In the genomic region with DNA sequence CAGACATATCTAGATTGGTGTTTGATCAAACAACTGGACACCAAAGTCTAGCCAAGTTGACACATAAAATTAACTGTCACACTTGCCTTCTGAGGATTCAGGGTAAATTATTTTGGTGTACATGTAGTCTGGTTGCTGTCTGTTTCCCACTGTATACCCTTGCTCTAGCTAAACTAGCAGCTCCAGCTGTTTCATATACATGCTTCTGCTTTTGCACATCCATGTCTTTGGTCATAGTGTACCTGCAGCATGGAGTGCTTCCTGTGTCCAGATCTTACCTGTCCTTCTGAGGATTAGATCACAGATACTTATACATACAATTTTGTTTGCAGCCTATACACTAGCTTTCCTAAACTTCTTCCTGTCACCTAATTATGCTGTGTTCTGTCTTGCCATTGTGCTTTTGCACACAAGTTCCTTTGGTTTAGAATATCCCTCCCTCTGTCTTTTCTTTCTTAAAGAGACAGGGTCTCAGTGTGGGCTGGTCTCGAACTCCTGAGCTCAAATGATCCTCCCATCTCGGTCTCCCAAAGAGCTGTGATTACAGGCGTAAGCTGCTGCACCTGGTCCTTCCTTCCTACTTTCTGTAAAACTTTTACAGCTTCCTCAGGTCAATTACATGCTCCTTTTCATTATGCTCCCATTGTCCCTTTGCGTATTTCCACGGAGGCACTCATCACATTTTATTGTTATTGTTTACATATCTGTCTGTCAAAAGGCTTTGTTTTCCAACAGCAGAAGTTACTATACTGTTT, we compare ENCODE assay signal across 18 cellular contexts. TPM values are rescaled to one million over a fixed set of nuclear protein-coding genes. Genes with fewer than 3 reads are reported as not detected.
DNase-seq lines count a peak whose midpoint lies in the region; ATAC-seq, FAIRE-seq and TF ChIP-seq lines count a peak whose summit lies in the region.
"Had no signal": no experiment of that assay in that cellular context is flagged by ENCODE, and none has a peak within 500 bp of the region (broad histone marks: within the 10 kb centered on the region; RNA-seq: fewer than 3 reads in every experiment).

No MANE protein-coding gene starts in this region.

- H3K27me3 ChIP-seq in HUES6 (ENCODE audit: control insufficient read depth, insufficient read depth, low read length) (no peaks in the 10 kb centered on the region), mesendoderm (ENCODE audit: insufficient read depth, low read length, poor library complexity) (no peaks in the 10 kb centered on the region)
- H3K27me3 ChIP-seq: esophagus muscularis mucosa had no signal

- H3K23ac ChIP-seq in mesendoderm (ENCODE audit: low read length) = no peak overlapping the region

- no peak for FAIRE-seq in A549 (lab: Jason Lieb, UNC)
- FAIRE-seq: A204.1, colon had no signal

- peak overlapping the region; percentile 22 for H3K9ac ChIP-seq in HUES6 (ENCODE audit: low read length)
- H3K9ac ChIP-seq in mesendoderm (ENCODE audit: low read length) = no peak overlapping the region

- H3K36me3 ChIP-seq in HUES6 (ENCODE audit: control insufficient read depth, insufficient read depth, low read length) (no peaks in the 10 kb centered on the region), mesendoderm (ENCODE audit: control insufficient read depth, insufficient read depth, low read length) (no peaks in the 10 kb centered on the region)

- no peak overlapping the region for H3K18ac ChIP-seq in mesendoderm (ENCODE audit: low read length)

- H3K4ac ChIP-seq in mesendoderm (ENCODE audit: low read depth, low read length) = no peak overlapping the region

- no peak overlapping the region for H2AK5ac ChIP-seq in mesendoderm (ENCODE audit: low read length)

- peak overlapping the region; percentile 58 for H3K56ac ChIP-seq in mesendoderm (ENCODE audit: low read length)

- no peak for TF ChIP-seq CTCF in A549 (IDR thresholded peaks at IDR 0.05)

- H3K4me3 ChIP-seq in A549 (no peak overlapping the region), HUES6 (ENCODE audit: low read depth, low read length) (no peak overlapping the region), mesendoderm (ENCODE audit: low read length) (no peak overlapping the region)
- H3K4me3 ChIP-seq: esophagus muscularis mucosa, skin epidermis had no signal

- no peak for TF ChIP-seq EP300 in A549 (IDR thresholded peaks at IDR 0.05)

- no peak for TF ChIP-seq POLR2A in A549 (IDR thresholded peaks at IDR 0.05; ENCODE audit: low read length)

- H3K9me3 ChIP-seq in A549 (no peaks in the 10 kb centered on the region), HUES6 (ENCODE audit: control insufficient read depth, insufficient read depth, low read depth, low read length) (no peaks in the 10 kb centered on the region)
- H3K9me3 ChIP-seq: esophagus muscularis mucosa had no signal

- H3K4me1 ChIP-seq in A549 (peaks cover 12% of the 10 kb centered on the region; the same call in 2 of the 3 replicates), HUES6 (ENCODE audit: control insufficient read depth, insufficient read depth, low read length) (peaks cover 17% of the 10 kb centered on the region), mesendoderm (ENCODE audit: control insufficient read depth, low read depth, low read length) (peaks cover 11% of the 10 kb centered on the region)

- H2BK5ac ChIP-seq in mesendoderm (ENCODE audit: low read length) = no peak overlapping the region

- peaks cover 4% of the 10 kb centered on the region for H3K79me1 ChIP-seq in mesendoderm (ENCODE audit: low read length)

- H4K8ac ChIP-seq in mesendoderm (ENCODE audit: low read depth, low read length) = no peak overlapping the region

- no peak overlapping the region for H4K5ac ChIP-seq in mesendoderm (ENCODE audit: low read length)

- H3K4me2 ChIP-seq in A549 = 0 out of 3 replicates have a peak overlapping the region, but pooled peaks have one; percentile 32
- no peak overlapping the region for H3K4me2 ChIP-seq in mesendoderm (ENCODE audit: low read length)

- POLR2A ChIA-PET in A549 (lab: Yijun Ruan, JAX) = interaction anchor here (1.0 kb wide), 1 partner anchor 255 kb away, joined by 4 read pairs; no protein-coding TSS in a partner anchor

- H3K79me2 ChIP-seq in mesendoderm (ENCODE audit: control insufficient read depth, insufficient read depth, low read length) = peaks cover 3% of the 10 kb centered on the region

- H2BK120ac ChIP-seq in mesendoderm (ENCODE audit: low read depth, low read length) = no peak overlapping the region

- no peak for DNase-seq in A549 (ENCODE audit: low read depth in 1 of 2, low spot score in 1 of 2)
- DNase-seq in mesendoderm = no peak
- no peak for DNase-seq in iPS-NIHi7 (ENCODE audit: extremely low spot score)
- no peak for DNase-seq in SKM-1 treated with dmso at 0.1 percent for 144 hours (lab: John Stamatoyannopoulos, UW; ENCODE audit: unreplicated experiment)
- DNase-seq: activated CD4-positive, alpha-beta T cell treated with anti-CD3 and anti-CD28 coated beads, Interleukin-2, amount 10 ng/mL, durations not matched to agents 24 days and 14 days; activated T-cell treated with anti-CD3 and anti-CD28 coated beads, Interleukin-2, amount 50 U/mL, for 4 hours; HCEC 1CT; KBM-7; NCI-H1436; NCI-H510A had no signal

- peak overlapping the region; percentile 4 to 30; a peak in 2 of 6 replicates for H3K27ac ChIP-seq in A549
- no peak overlapping the region for H3K27ac ChIP-seq in HUES6 (ENCODE audit: low read depth, low read length)
- no peak overlapping the region for H3K27ac ChIP-seq in mesendoderm (ENCODE audit: low read depth, low read length)
- H3K27ac ChIP-seq: esophagus muscularis mucosa had no signal

- no peak for TF ChIP-seq RAD21 in A549 (conservative IDR thresholded peaks at IDR 0.05 in 1 of 2, IDR thresholded peaks at IDR 0.05 in 1 of 2)

- no peak overlapping the region for H2BK15ac ChIP-seq in mesendoderm (replicated peaks; ENCODE audit: low read depth)

- CTCF ChIA-PET in A549 (lab: Yijun Ruan, JAX) = interaction anchor here (0.6 to 1.3 kb wide), 2 partner anchors 102 to 114 kb away, joined by 3 read pairs; no protein-coding TSS in a partner anchor

- ATAC-seq in A549 (no peak), GM21737 (IDR thresholded peaks at IDR 0.05; ENCODE audit: unreplicated experiment) (peak; percentile 38), GM18502 (IDR thresholded peaks at IDR 0.05; ENCODE audit: poor library complexity, unreplicated experiment) (no peak), GM18517 (IDR thresholded peaks at IDR 0.05; ENCODE audit: unreplicated experiment) (no peak)
- ATAC-seq: activated T-cell treated with anti-CD3 and anti-CD28 coated beads, Interleukin-2, amount 50 U/mL, for 4 hours had no signal

- WGBS in A549 (ENCODE audit: missing lambda C conversion rate) = 81% methylated on average over 5 of the region's 5 CpGs
- WGBS in mesendoderm (ENCODE audit: extremely low coverage, insufficient coverage, low lambda C conversion rate) = no CpG with 5 or more reads among the region's 5 CpGs

TF ChIP-seq in A549, 52 proteins besides CTCF, POLR2A, EP300 and RAD21:
- TF ChIP-seq MAFK (IDR thresholded peaks at IDR 0.05; ENCODE audit: partially characterized antibody) = no peak
- no peak for TF ChIP-seq ZSCAN20 (CRISPR knock-in tag; IDR thresholded peaks at IDR 0.05)
- TF ChIP-seq, protein P1, sequence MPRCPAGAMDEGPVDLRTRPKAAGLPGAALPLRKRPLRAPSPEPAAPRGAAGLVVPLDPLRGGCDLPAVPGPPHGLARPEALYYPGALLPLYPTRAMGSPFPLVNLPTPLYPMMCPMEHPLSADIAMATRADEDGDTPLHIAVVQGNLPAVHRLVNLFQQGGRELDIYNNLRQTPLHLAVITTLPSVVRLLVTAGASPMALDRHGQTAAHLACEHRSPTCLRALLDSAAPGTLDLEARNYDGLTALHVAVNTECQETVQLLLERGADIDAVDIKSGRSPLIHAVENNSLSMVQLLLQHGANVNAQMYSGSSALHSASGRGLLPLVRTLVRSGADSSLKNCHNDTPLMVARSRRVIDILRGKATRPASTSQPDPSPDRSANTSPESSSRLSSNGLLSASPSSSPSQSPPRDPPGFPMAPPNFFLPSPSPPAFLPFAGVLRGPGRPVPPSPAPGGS (IDR thresholded peaks at IDR 0.05) = no peak
- no peak for TF ChIP-seq TFCP2L1 (CRISPR knock-in tag; IDR thresholded peaks at IDR 0.05)
- TF ChIP-seq, protein P2, sequence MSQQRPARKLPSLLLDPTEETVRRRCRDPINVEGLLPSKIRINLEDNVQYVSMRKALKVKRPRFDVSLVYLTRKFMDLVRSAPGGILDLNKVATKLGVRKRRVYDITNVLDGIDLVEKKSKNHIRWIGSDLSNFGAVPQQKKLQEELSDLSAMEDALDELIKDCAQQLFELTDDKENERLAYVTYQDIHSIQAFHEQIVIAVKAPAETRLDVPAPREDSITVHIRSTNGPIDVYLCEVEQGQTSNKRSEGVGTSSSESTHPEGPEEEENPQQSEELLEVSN (IDR thresholded peaks at IDR 0.05; ENCODE audit: borderline replicate concordance, low read depth) = no peak
- TF ChIP-seq SREBF2 (IDR thresholded peaks at IDR 0.05) = no peak
- TF ChIP-seq ZC3H11A (IDR thresholded peaks at IDR 0.05) = no peak
- no peak for TF ChIP-seq NPAS2 (CRISPR knock-in tag; IDR thresholded peaks at IDR 0.05; ENCODE audit: borderline replicate concordance)
- TF ChIP-seq RNF2 (IDR thresholded peaks at IDR 0.05; ENCODE audit: borderline replicate concordance, low read depth) = no peak
- TF ChIP-seq RFX5 (IDR thresholded peaks at IDR 0.05) = no peak
- no peak for TF ChIP-seq HOXB13 (CRISPR knock-in tag; IDR thresholded peaks at IDR 0.05; ENCODE audit: low read depth)
- no peak for TF ChIP-seq EHF (CRISPR knock-in tag; IDR thresholded peaks at IDR 0.05)
TF ChIP-seq in A549: peak in this region for 0.

RNA-seq across cellular contexts. Expression of a gene that starts 33.8 kb away (rescaled TPM):
- polyA plus RNA-seq in A549 (2011; rRNA removed) = 20.4 and 20.8 TPM in 2 replicates
- polyA plus RNA-seq in A549 (2012; cell fraction: cytosol; rRNA removed) = 6.9 and 9.8 TPM in 2 replicates
- polyA plus RNA-seq in A549 (2012; cell fraction: nucleus; rRNA removed) = 5.4 and 7.3 TPM in 2 replicates
- polyA plus RNA-seq in A549 (2017; fragmentation: RNase III; extraction: RNeasy Plus Mini Kit Qiagen cat#74134 plus additional on column Dnase treatment) = 10.5 to 14.7 TPM (median 14.6 TPM) in 3 replicates
- polyA minus RNA-seq in A549 (2011; rRNA and poly(A)+ RNA removed) = 27.5 and 37.9 TPM in 2 replicates
- polyA plus RNA-seq in mesendoderm (2013, experiment 1 of 2) = 10.7 TPM
- 10.5 TPM for polyA plus RNA-seq in mesendoderm (2013, experiment 2 of 2)

Comparison
In these comparisons a context has a peak if more than half of its experiments do, and no peak if none do; other contexts are left out.
1. H3K27ac ChIP-seq: peak in A549 (2 of 2); none in HUES6 (single experiment) and mesendoderm (single experiment).